Comparison of ENCODE assay signal across 9 cellular contexts in genomic region chr4:40316333-40316781, GRCh38. TPM values are rescaled to one million over a fixed set of nuclear protein-coding genes. Genes with fewer than 3 reads are reported as not detected.
DNase-seq lines count a peak whose midpoint lies in the region; ATAC-seq and TF ChIP-seq lines count a peak whose summit lies in the region.
"Had no signal": no experiment of that assay in that cellular context is flagged by ENCODE, and none has a peak within 500 bp of the region (broad histone marks: within the 10 kb centered on the region; RNA-seq: fewer than 3 reads in every experiment).

No MANE protein-coding gene starts in this region.

- H3K27me3 Mint-ChIP-seq in activated CD4-positive, alpha-beta memory T cell treated with anti-CD3 and anti-CD28 coated beads for 36 hours: no peaks in the 10 kb centered on the region

- H3K27ac ChIP-seq in prostate gland: peak overlapping the region in 1 of 2 donors; percentile 65

- peak overlapping the region; percentile 78 for H3K4me3 Mint-ChIP-seq in activated CD4-positive, alpha-beta memory T cell treated with anti-CD3 and anti-CD28 coated beads for 36 hours

- no peaks in the 10 kb centered on the region for H3K9me3 Mint-ChIP-seq in activated CD4-positive, alpha-beta memory T cell treated with anti-CD3 and anti-CD28 coated beads for 36 hours

- ATAC-seq in HG02759 (IDR thresholded peaks at IDR 0.05; ENCODE audit: unreplicated experiment): peak; percentile 54

- H3K4me3 ChIP-seq in fibroblast of villous mesenchyme (ENCODE audit: low read depth, low read length) (peak overlapping the region; percentile 44), prostate gland (no peak overlapping the region)

- DNase-seq in Caki2 (ENCODE audit: low read depth): peak; percentile 71
- DNase-seq in activated CD4-positive, alpha-beta memory T cell treated with anti-CD3 and anti-CD28 coated beads for 36 hours: peak; percentile 52
- peak; percentile 95 for DNase-seq in fibroblast of villous mesenchyme (ENCODE audit: low read depth)
- DNase-seq in smooth muscle cell of the brain vasculature (ENCODE audit: low read depth, low spot score): peak; percentile 43
- DNase-seq in NOMO-1 treated with DMSO at 0.1 percent for 48 hours (lab: John Stamatoyannopoulos, UW; ENCODE audit: unreplicated experiment): no peak
- DNase-seq in islet precursor cell: no peak
- no peak for DNase-seq in prostate gland (ENCODE audit: low spot score)

- in situ Hi-C loops in Caki2 (cut with HindIII; ENCODE audit: low pct_unique_long_range_greater_than_20kb, low sequenced_read_pairs): no loop called here

- TF ChIP-seq POLR2A in prostate gland (IDR thresholded peaks at IDR 0.05): no peak

- TF ChIP-seq CTCF in fibroblast of villous mesenchyme (IDR thresholded peaks at IDR 0.05; ENCODE audit: insufficient read depth, low read depth, low read length) (no peak), prostate gland (IDR thresholded peaks at IDR 0.05) (no peak)

- intact Hi-C loops in activated CD4-positive, alpha-beta memory T cell treated with anti-CD3 and anti-CD28 coated beads for 36 hours (cut with micrococcal nuclease): loop anchor here (1.0 to 2.0 kb wide), 7 partner anchors 8 to 524 kb away; no protein-coding TSS in a partner anchor
- intact Hi-C loops in prostate gland (cut with DNase I): loop anchor here (10.0 kb wide), 1 partner anchor 852 kb away; no protein-coding TSS in a partner anchor

- H3K36me3 Mint-ChIP-seq in activated CD4-positive, alpha-beta memory T cell treated with anti-CD3 and anti-CD28 coated beads for 36 hours: no peaks in the 10 kb centered on the region

- POLR2A ChIA-PET in activated CD4-positive, alpha-beta memory T cell treated with anti-CD3 and anti-CD28 coated beads for 36 hours (lab: Charles Lee): interaction anchor here (0.5 to 2.1 kb wide), 12 partner anchors 33 to 262 kb away, joined by 3 to 53 read pairs (median 4); partner anchors contain the start of genes N4BP2 and RHOH

- H3K27ac Mint-ChIP-seq in activated CD4-positive, alpha-beta memory T cell treated with anti-CD3 and anti-CD28 coated beads for 36 hours: peak overlapping the region; percentile 94

- H3K9me3 ChIP-seq in prostate gland: no peaks in the 10 kb centered on the region

- peaks cover 37% of the 10 kb centered on the region for H3K4me1 Mint-ChIP-seq in activated CD4-positive, alpha-beta memory T cell treated with anti-CD3 and anti-CD28 coated beads for 36 hours (ENCODE audit: low read depth)

- CTCF ChIA-PET in activated CD4-positive, alpha-beta memory T cell treated with anti-CD3 and anti-CD28 coated beads for 36 hours (lab: Charles Lee): interaction anchor here (0.5 to 2.6 kb wide), 38 partner anchors 9 to 528 kb away, joined by 3 to 56 read pairs (median 6); partner anchors contain the start of genes N4BP2 and RHOH

- H3K36me3 ChIP-seq in prostate gland: no peaks in the 10 kb centered on the region

- H3K27me3 ChIP-seq in prostate gland (replicated peaks; ENCODE audit: insufficient read depth): no peaks in the 10 kb centered on the region

- 12% methylated on average over 3 of the region's 3 CpGs for WGBS in prostate gland

- no peaks in the 10 kb centered on the region for H3K4me1 ChIP-seq in prostate gland (replicated peaks)

RNA-seq across cellular contexts. Expression of gene CHRNA9, which starts 18.8 kb away (rescaled TPM):
- total RNA-seq in Caki2 (2014; rRNA removed; shearing (Covaris generic); ENCODE audit: low replicate concordance): not detected in 2 replicates
- under 1 TPM; 0.10 to 0.17 TPM for total RNA-seq in activated CD4-positive, alpha-beta memory T cell treated with anti-CD3 and anti-CD28 coated beads for 36 hours
- total RNA-seq in fibroblast of villous mesenchyme: under 0.01 TPM in 1 of 2 replicates, not detected in the other
- not detected for total RNA-seq in prostate gland
- total RNA-seq: subcutaneous adipose tissue had no signal

Comparison
In these comparisons a context has a peak if more than half of its experiments do, and no peak if none do; other contexts are left out.
1. DNase-seq: peak in Caki2 (single experiment), activated CD4-positive, alpha-beta memory T cell treated with anti-CD3 and anti-CD28 coated beads for 36 hours (single experiment), fibroblast of villous mesenchyme (single experiment) and smooth muscle cell of the brain vasculature (single experiment); none in NOMO-1 treated with DMSO at 0.1 percent for 48 hours (single experiment), islet precursor cell (single experiment) and prostate gland (single experiment).